1 cellular context compared by ENCODE assay signal in the genomic region with DNA sequence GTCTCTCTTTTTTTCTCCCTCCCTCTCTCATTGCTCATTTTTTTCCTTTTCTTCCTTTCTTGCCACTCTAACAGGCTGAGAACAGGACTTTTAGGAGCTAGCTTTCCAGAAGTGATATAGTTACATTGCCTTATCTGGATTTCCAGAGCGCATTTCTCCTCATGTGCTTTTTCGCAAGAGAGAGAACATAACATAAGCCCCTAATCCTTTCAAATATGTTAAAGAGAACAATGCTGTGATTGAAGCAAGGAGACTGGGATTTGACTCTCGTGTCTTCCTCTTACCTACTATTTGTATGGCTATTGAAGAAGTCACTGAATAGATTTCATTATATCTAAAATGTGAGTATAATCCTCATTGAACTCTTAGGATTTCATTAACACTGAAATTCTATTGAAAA.
TF ChIP-seq lines count a peak whose summit lies in the region.

No MANE protein-coding gene starts in this region.

TF ChIP-seq in GM23338, 12 proteins besides CTCF, POLR2A, EP300 and RAD21 (continued from another document):
- TF ChIP-seq, protein P1, sequence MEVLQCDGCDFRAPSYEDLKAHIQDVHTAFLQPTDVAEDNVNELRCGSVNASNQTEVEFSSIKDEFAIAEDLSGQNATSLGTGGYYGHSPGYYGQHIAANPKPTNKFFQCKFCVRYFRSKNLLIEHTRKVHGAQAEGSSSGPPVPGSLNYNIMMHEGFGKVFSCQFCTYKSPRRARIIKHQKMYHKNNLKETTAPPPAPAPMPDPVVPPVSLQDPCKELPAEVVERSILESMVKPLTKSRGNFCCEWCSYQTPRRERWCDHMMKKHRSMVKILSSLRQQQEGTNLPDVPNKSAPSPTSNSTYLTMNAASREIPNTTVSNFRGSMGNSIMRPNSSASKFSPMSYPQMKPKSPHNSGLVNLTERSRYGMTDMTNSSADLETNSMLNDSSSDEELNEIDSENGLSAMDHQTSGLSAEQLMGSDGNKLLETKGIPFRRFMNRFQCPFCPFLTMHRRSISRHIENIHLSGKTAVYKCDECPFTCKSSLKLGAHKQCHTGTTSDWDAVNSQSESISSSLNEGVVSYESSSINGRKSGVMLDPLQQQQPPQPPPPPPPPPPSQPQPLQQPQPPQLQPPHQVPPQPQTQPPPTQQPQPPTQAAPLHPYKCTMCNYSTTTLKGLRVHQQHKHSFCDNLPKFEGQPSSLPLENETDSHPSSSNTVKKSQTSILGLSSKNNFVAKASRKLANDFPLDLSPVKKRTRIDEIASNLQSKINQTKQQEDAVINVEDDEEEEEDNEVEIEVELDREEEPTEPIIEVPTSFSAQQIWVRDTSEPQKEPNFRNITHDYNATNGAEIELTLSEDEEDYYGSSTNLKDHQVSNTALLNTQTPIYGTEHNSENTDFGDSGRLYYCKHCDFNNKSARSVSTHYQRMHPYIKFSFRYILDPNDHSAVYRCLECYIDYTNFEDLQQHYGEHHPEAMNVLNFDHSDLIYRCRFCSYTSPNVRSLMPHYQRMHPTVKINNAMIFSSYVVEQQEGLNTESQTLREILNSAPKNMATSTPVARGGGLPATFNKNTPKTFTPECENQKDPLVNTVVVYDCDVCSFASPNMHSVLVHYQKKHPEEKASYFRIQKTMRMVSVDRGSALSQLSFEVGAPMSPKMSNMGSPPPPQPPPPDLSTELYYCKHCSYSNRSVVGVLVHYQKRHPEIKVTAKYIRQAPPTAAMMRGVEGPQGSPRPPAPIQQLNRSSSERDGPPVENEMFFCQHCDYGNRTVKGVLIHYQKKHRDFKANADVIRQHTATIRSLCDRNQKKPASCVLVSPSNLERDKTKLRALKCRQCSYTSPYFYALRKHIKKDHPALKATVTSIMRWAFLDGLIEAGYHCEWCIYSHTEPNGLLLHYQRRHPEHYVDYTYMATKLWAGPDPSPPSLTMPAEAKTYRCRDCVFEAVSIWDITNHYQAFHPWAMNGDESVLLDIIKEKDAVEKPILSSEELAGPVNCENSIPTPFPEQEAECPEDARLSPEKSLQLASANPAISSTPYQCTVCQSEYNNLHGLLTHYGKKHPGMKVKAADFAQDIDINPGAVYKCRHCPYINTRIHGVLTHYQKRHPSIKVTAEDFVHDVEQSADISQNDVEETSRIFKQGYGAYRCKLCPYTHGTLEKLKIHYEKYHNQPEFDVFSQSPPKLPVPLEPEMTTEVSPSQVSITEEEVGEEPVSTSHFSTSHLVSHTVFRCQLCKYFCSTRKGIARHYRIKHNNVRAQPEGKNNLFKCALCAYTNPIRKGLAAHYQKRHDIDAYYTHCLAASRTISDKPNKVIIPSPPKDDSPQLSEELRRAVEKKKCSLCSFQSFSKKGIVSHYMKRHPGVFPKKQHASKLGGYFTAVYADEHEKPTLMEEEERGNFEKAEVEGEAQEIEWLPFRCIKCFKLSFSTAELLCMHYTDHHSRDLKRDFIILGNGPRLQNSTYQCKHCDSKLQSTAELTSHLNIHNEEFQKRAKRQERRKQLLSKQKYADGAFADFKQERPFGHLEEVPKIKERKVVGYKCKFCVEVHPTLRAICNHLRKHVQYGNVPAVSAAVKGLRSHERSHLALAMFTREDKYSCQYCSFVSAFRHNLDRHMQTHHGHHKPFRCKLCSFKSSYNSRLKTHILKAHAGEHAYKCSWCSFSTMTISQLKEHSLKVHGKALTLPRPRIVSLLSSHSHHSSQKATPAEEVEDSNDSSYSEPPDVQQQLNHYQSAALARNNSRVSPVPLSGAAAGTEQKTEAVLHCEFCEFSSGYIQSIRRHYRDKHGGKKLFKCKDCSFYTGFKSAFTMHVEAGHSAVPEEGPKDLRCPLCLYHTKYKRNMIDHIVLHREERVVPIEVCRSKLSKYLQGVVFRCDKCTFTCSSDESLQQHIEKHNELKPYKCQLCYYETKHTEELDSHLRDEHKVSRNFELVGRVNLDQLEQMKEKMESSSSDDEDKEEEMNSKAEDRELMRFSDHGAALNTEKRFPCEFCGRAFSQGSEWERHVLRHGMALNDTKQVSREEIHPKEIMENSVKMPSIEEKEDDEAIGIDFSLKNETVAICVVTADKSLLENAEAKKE (CRISPR knock-in tag; IDR thresholded peaks at IDR 0.05): no peak
- TF ChIP-seq EZH2 (IDR thresholded peaks at IDR 0.05; ENCODE audit: low read depth, unreplicated experiment): no peak
TF ChIP-seq in GM23338: peak in this region for 0.
